ENCODE assay signal across 24 cellular contexts in the genomic region with DNA sequence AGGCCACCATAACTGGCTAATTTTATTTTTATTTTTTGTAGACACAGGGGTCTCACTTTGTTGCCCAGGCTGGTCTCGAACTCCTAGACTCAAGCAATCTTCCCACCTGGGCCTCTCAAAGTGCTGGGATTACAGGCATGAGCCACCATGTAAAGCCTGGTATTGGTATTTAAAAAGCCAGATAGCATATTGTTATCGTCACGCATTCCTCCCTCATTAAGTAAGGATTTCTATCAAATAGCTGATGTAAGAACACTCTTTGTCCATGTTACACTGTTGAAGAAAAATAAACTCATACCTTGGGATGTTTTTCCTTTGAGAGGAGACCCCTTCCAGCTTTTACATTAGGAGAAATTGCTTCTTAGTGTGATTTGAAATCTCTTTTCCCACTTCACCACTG. TPM values are rescaled to one million over a fixed set of nuclear protein-coding genes. Genes with fewer than 3 reads are reported as not detected.
DNase-seq lines count a peak whose midpoint lies in the region; ATAC-seq and TF ChIP-seq lines count a peak whose summit lies in the region.
"Had no signal": no experiment of that assay in that cellular context is flagged by ENCODE, and none has a peak within 500 bp of the region (broad histone marks: within the 10 kb centered on the region; RNA-seq: fewer than 3 reads in every experiment).

No MANE protein-coding gene starts in this region.

- peaks cover 0 to 3% (median 0%) of the 10 kb centered on the region in 5 experiments for H3K9me3 Mint-ChIP-seq in brain
- H3K9me3 Mint-ChIP-seq in effector memory CD8-positive, alpha-beta T cell: no peaks in the 10 kb centered on the region
- H3K9me3 Mint-ChIP-seq: activated naive CD8-positive, alpha-beta T cell treated with anti-CD3 and anti-CD28 coated beads for 36 hours; activated T-helper 2 cell treated with anti-CD3 and anti-CD28 coated beads, Interferon-gamma antibody, Interleukin-2, Interleukin-4, amounts not matched to agents 10 μg/mL and 5 μg/mL and 100 μg/mL, durations not matched to agents 14 hours and 24 hours and 36 hours; CD4-positive, CD25-positive, alpha-beta regulatory T cell had no signal

- H3K9me3 ChIP-seq in NT2/D1 (ENCODE audit: insufficient read depth, low read length) (no peaks in the 10 kb centered on the region), iPS-20b (ENCODE audit: insufficient read depth, low read depth, low read length) (no peaks in the 10 kb centered on the region), trophoblast cell (ENCODE audit: insufficient read depth, low read depth, low read length) (peaks cover 2% of the 10 kb centered on the region)
- H3K9me3 ChIP-seq: heart right ventricle, mucosa of descending colon, Peyer's patch had no signal

- H3K4me1 ChIP-seq in NT2/D1 (ENCODE audit: insufficient read depth, insufficient read length) (peaks cover 2% of the 10 kb centered on the region), iPS-20b (ENCODE audit: insufficient read depth, low read length) (peaks cover 12% of the 10 kb centered on the region; the same call in 1 of the 2 replicates), trophoblast cell (ENCODE audit: control insufficient read depth in 1 of 2, insufficient read depth in 2 of 2, low read length in 2 of 2) (peaks cover 8 to 9% of the 10 kb centered on the region in 2 experiments)
- H3K4me1 ChIP-seq: Peyer's patch had no signal

- no peaks in the 10 kb centered on the region for H3K36me3 ChIP-seq in NT2/D1 (ENCODE audit: insufficient read depth, insufficient read length, low read length)
- no peaks in the 10 kb centered on the region for H3K36me3 ChIP-seq in iPS-20b (ENCODE audit: insufficient read depth, low read depth, low read length)
- no peaks in the 10 kb centered on the region for H3K36me3 ChIP-seq in trophoblast cell (ENCODE audit: control insufficient read depth in 1 of 2, insufficient read depth in 2 of 2, low read length in 2 of 2)
- H3K36me3 ChIP-seq: brain microvascular endothelial cell, heart right ventricle, Peyer's patch had no signal

- no peak overlapping the region for H4K91ac ChIP-seq in trophoblast cell (ENCODE audit: low read depth, low read length)

- no peak overlapping the region for H2AK5ac ChIP-seq in trophoblast cell (ENCODE audit: low read length)

- H3K27ac Mint-ChIP-seq in brain: peak overlapping the region; percentile 95 to 99 (median 99)
- no peak overlapping the region for H3K27ac Mint-ChIP-seq in effector memory CD8-positive, alpha-beta T cell
- H3K27ac Mint-ChIP-seq: activated naive CD8-positive, alpha-beta T cell treated with anti-CD3 and anti-CD28 coated beads for 36 hours; activated T-helper 2 cell treated with anti-CD3 and anti-CD28 coated beads, Interferon-gamma antibody, Interleukin-2, Interleukin-4, amounts not matched to agents 10 μg/mL and 5 μg/mL and 100 μg/mL, durations not matched to agents 14 hours and 24 hours and 36 hours had no signal

- H3K4me3 Mint-ChIP-seq in brain: peak overlapping the region; percentile 77 to 81 (median 79)
- H3K4me3 Mint-ChIP-seq in effector memory CD8-positive, alpha-beta T cell: no peak overlapping the region
- H3K4me3 Mint-ChIP-seq: activated naive CD8-positive, alpha-beta T cell treated with anti-CD3 and anti-CD28 coated beads for 36 hours; CD4-positive, CD25-positive, alpha-beta regulatory T cell had no signal

- no peak overlapping the region for H3K27ac ChIP-seq in iPS-20b (ENCODE audit: low read length)
- H3K27ac ChIP-seq in trophoblast cell (ENCODE audit: low read depth, low read length): peak overlapping the region; percentile 86
- H3K27ac ChIP-seq: brain microvascular endothelial cell, coronary artery, Peyer's patch, SK-N-MC, VCaP had no signal

- no peak overlapping the region for H3K4me2 ChIP-seq in trophoblast cell (ENCODE audit: low read length)

- H4K8ac ChIP-seq in trophoblast cell (ENCODE audit: low read depth, low read length): no peak overlapping the region

- H3K14ac ChIP-seq in trophoblast cell (ENCODE audit: low read length): no peak overlapping the region

- no peak overlapping the region for H4K12ac ChIP-seq in trophoblast cell (ENCODE audit: low read depth, low read length)

- no peak overlapping the region for H2AFZ ChIP-seq in trophoblast cell (ENCODE audit: insufficient read depth, low read length, poor library complexity)

- ATAC-seq in effector memory CD8-positive, alpha-beta T cell (replicated peaks): no peak
- ATAC-seq in HG03469 (IDR thresholded peaks at IDR 0.05; ENCODE audit: unreplicated experiment): no peak
- no peak for ATAC-seq in SK-N-SH treated with all-trans-retinoic acid at 6 μM for 48 hours

- no peak overlapping the region for H3K18ac ChIP-seq in trophoblast cell (ENCODE audit: low read length)

- H3K4me1 Mint-ChIP-seq in brain: peaks cover 75% of the 10 kb centered on the region
- peaks cover 0 to 7% of the 10 kb centered on the region in 2 donors for H3K4me1 Mint-ChIP-seq in effector memory CD8-positive, alpha-beta T cell (ENCODE audit: low read depth in 2 of 2)

- H2BK120ac ChIP-seq in trophoblast cell (ENCODE audit: insufficient read depth, low read length, poor library complexity): no peak overlapping the region

- H3K4ac ChIP-seq in trophoblast cell (ENCODE audit: low read depth, low read length): no peak overlapping the region

- peak overlapping the region; percentile 77 for H2BK12ac ChIP-seq in trophoblast cell (ENCODE audit: low read length)

- H3K27me3 ChIP-seq in NT2/D1 (ENCODE audit: insufficient read depth, insufficient read length) (no peaks in the 10 kb centered on the region), iPS-20b (ENCODE audit: insufficient read depth, low read length) (no peaks in the 10 kb centered on the region), trophoblast cell (ENCODE audit: insufficient read depth, low read length) (no peaks in the 10 kb centered on the region)
- H3K27me3 ChIP-seq: brain microvascular endothelial cell, heart right ventricle, Peyer's patch had no signal

- H3K79me1 ChIP-seq in trophoblast cell (ENCODE audit: low read length): peaks cover 10% of the 10 kb centered on the region

- H3K36me3 Mint-ChIP-seq in brain: no peaks in the 10 kb centered on the region
- H3K36me3 Mint-ChIP-seq in effector memory CD8-positive, alpha-beta T cell (ENCODE audit: insufficient read depth): no peaks in the 10 kb centered on the region
- H3K36me3 Mint-ChIP-seq: activated naive CD8-positive, alpha-beta T cell treated with anti-CD3 and anti-CD28 coated beads for 36 hours; CD4-positive, CD25-positive, alpha-beta regulatory T cell had no signal

- H3K4me3 ChIP-seq in NT2/D1 (ENCODE audit: insufficient read length, low read depth): peak overlapping the region; percentile 25
- H3K4me3 ChIP-seq in iPS-20b (ENCODE audit: low read length): peak overlapping the region; percentile 64
- H3K4me3 ChIP-seq in trophoblast cell (ENCODE audit: low read depth, low read length): no peak overlapping the region
- H3K4me3 ChIP-seq: mucosa of descending colon, Peyer's patch, SK-N-MC had no signal

- no peak overlapping the region for H2BK5ac ChIP-seq in trophoblast cell (ENCODE audit: low read depth, low read length, poor library complexity)

- H3K9ac ChIP-seq in NT2/D1 (ENCODE audit: insufficient read length, low read depth) (peak overlapping the region; percentile 15), iPS-20b (ENCODE audit: low read depth, low read length) (peak overlapping the region; percentile 77; the same call in 1 of the 2 replicates), trophoblast cell (ENCODE audit: low read length) (no peak overlapping the region)

- no CpG with 5 or more reads among the region's 3 CpGs for WGBS in trophoblast cell (ENCODE audit: extremely low coverage, insufficient coverage, insufficient read length)

- no peak overlapping the region for H3K23ac ChIP-seq in trophoblast cell (ENCODE audit: low read length)

- DNase-seq in NT2/D1 (ENCODE audit: low read depth, low spot score): no peak
- peak in 1 of 2 donors; percentile 48 for DNase-seq in trophoblast cell
- no peak for DNase-seq in effector memory CD8-positive, alpha-beta T cell
- DNase-seq: activated CD4-positive, alpha-beta T cell treated with anti-CD3 and anti-CD28 coated beads, Interleukin-2, amount 50 U/mL, for 4 hours; activated CD8-positive, alpha-beta memory T cell treated with anti-CD3 and anti-CD28 coated beads, Interleukin-2, amount 50 U/mL, for 4 hours; activated naive CD8-positive, alpha-beta T cell treated with anti-CD3 and anti-CD28 coated beads for 36 hours; brain microvascular endothelial cell; CD4-positive, CD25-positive, alpha-beta regulatory T cell; heart right ventricle; Kasumi-1; mucosa of descending colon; NCI-H1694 treated with DMSO at 0.1 percent for 48 hours; NK-92 treated with Interleukin-12 subunit alpha and Interleukin-12 subunit beta, amount 100 ng/mL, for 24 hours; Peyer's patch; stimulated activated CD4-positive, alpha-beta T cell treated with anti-CD3 and anti-CD28 coated beads, Interleukin-4, amount 100 ng/mL, for 24 hours; stimulated activated naive CD4-positive, alpha-beta T cell treated with Interleukin-2 at 50 U/mL for 16 hours had no signal

- H3K79me2 ChIP-seq in trophoblast cell (ENCODE audit: control insufficient read depth, insufficient read depth, low read length, poor library complexity): no peaks in the 10 kb centered on the region

- no peaks in the 10 kb centered on the region for H3K27me3 Mint-ChIP-seq in brain
- peaks cover 0 to 8% of the 10 kb centered on the region in 2 donors for H3K27me3 Mint-ChIP-seq in effector memory CD8-positive, alpha-beta T cell

- no peak for TF ChIP-seq CTCF in brain (conservative IDR thresholded peaks at IDR 0.05)

TF ChIP-seq in SK-N-SH treated with all-trans-retinoic acid at 6 μM for 48 hours, 23 proteins besides CTCF, POLR2A, EP300 and RAD21:
- TF ChIP-seq, protein P1, sequence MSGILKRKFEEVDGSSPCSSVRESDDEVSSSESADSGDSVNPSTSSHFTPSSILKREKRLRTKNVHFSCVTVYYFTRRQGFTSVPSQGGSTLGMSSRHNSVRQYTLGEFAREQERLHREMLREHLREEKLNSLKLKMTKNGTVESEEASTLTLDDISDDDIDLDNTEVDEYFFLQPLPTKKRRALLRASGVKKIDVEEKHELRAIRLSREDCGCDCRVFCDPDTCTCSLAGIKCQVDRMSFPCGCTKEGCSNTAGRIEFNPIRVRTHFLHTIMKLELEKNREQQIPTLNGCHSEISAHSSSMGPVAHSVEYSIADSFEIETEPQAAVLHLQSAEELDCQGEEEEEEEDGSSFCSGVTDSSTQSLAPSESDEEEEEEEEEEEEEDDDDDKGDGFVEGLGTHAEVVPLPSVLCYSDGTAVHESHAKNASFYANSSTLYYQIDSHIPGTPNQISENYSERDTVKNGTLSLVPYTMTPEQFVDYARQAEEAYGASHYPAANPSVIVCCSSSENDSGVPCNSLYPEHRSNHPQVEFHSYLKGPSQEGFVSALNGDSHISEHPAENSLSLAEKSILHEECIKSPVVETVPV (CRISPR knock-in tag; IDR thresholded peaks at IDR 0.05): no peak
- no peak for TF ChIP-seq PPARA (CRISPR knock-in tag; IDR thresholded peaks at IDR 0.05; ENCODE audit: borderline replicate concordance)
- TF ChIP-seq ISL1 (CRISPR knock-in tag; IDR thresholded peaks at IDR 0.05): no peak

RNA-seq across cellular contexts. Expression of a gene that starts 39.2 kb away (rescaled TPM):
- 51.3 TPM for polyA plus RNA-seq in brain (ENCODE audit: insufficient read depth, low read depth, low replicate concordance)
- polyA plus RNA-seq in trophoblast cell (2013): 90.1 and 92.5 TPM in 2 replicates

Comparison
In these comparisons a context has a peak if more than half of its experiments do, and no peak if none do; other contexts are left out.
1. H3K27ac Mint-ChIP-seq: peak in brain (5 of 5); none in effector memory CD8-positive, alpha-beta T cell (0 of 2).
2. H3K4me3 Mint-ChIP-seq: peak in brain (5 of 5); none in effector memory CD8-positive, alpha-beta T cell (0 of 2).